ENCODE assay signal across 1 cellular context in genomic region chr6:56954389-56955170, GRCh38.
TF ChIP-seq lines count a peak whose summit lies in the region.

A gene with protein sequence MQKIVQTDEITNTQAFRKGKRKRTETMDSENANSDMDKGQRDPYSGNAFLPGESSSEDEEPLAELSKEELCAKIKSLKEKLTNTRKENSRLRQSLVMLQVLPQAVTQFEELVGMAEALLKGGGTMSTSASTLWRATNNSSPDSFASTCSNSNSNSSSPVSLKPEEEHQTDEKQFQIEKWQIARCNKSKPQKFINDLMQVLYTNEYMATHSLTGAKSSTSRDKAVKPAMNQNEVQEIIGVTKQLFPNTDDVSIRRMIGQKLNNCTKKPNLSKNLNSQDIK (plus strand): TSS chr6:56955107. CDS start chr6:56981811, 26,704 bp downstream.

TF ChIP-seq in WTC11, 78 proteins besides CTCF, POLR2A, EP300 and RAD21 (continued from another document):
- TF ChIP-seq, protein P1, sequence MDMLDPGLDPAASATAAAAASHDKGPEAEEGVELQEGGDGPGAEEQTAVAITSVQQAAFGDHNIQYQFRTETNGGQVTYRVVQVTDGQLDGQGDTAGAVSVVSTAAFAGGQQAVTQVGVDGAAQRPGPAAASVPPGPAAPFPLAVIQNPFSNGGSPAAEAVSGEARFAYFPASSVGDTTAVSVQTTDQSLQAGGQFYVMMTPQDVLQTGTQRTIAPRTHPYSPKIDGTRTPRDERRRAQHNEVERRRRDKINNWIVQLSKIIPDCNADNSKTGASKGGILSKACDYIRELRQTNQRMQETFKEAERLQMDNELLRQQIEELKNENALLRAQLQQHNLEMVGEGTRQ (CRISPR knock-in tag; IDR thresholded peaks at IDR 0.05), result 0 out of 2 replicates have a peak, but pooled peaks have one; percentile 19
- TF ChIP-seq SP1 (CRISPR knock-in tag; conservative IDR thresholded peaks at IDR 0.05) (0 out of 2 replicates have a peak, but pooled peaks have one; percentile 26), ZNF532 (CRISPR knock-in tag; IDR thresholded peaks at IDR 0.05; ENCODE audit: borderline replicate concordance) (no peak), CREB1 (CRISPR knock-in tag; IDR thresholded peaks at IDR 0.05) (no peak), ZNF416 (CRISPR knock-in tag; IDR thresholded peaks at IDR 0.05) (peak; percentile 53; the same call in 1 of the 2 replicates)
